Comparison of ENCODE assay signal across 1 cellular context in the genomic region with DNA sequence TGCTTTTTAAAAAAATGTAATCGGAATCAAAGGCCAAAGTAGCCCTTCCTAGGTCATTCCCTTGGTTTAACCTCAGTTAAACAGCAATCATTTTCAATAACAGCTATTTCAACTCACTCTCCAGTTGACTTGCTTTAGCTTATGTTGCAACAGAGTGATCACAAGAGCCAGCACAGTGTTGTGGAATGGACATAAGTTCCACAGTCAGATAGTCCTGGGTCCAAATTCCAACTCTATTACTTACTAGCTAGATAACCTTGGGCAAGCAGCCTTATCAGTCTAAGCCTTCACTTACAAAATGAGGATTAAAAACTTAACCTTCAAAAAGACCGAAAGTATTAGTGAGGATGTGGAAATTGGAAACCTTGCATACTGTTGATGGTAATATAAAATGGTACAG.
A peak's percentile ranks its signal among the peaks of the same experiment; 100 is the strongest.
TF ChIP-seq lines count a peak whose summit lies in the region.

No MANE protein-coding gene starts in this region.

TF ChIP-seq in HepG2, 621 proteins besides CTCF, POLR2A, EP300 and RAD21 (continued from another document and continues in another):
- TF ChIP-seq, protein P1, sequence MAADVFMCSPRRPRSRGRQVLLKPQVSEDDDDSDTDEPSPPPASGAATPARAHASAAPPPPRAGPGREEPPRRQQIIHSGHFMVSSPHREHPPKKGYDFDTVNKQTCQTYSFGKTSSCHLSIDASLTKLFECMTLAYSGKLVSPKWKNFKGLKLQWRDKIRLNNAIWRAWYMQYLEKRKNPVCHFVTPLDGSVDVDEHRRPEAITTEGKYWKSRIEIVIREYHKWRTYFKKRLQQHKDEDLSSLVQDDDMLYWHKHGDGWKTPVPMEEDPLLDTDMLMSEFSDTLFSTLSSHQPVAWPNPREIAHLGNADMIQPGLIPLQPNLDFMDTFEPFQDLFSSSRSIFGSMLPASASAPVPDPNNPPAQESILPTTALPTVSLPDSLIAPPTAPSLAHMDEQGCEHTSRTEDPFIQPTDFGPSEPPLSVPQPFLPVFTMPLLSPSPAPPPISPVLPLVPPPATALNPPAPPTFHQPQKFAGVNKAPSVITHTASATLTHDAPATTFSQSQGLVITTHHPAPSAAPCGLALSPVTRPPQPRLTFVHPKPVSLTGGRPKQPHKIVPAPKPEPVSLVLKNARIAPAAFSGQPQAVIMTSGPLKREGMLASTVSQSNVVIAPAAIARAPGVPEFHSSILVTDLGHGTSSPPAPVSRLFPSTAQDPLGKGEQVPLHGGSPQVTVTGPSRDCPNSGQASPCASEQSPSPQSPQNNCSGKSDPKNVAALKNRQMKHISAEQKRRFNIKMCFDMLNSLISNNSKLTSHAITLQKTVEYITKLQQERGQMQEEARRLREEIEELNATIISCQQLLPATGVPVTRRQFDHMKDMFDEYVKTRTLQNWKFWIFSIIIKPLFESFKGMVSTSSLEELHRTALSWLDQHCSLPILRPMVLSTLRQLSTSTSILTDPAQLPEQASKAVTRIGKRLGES (CRISPR knock-in tag; IDR thresholded peaks at IDR 0.05; ENCODE audit: borderline replicate concordance): peak; percentile 38; the same call in 1 of the 2 replicates
- TF ChIP-seq, protein P2, sequence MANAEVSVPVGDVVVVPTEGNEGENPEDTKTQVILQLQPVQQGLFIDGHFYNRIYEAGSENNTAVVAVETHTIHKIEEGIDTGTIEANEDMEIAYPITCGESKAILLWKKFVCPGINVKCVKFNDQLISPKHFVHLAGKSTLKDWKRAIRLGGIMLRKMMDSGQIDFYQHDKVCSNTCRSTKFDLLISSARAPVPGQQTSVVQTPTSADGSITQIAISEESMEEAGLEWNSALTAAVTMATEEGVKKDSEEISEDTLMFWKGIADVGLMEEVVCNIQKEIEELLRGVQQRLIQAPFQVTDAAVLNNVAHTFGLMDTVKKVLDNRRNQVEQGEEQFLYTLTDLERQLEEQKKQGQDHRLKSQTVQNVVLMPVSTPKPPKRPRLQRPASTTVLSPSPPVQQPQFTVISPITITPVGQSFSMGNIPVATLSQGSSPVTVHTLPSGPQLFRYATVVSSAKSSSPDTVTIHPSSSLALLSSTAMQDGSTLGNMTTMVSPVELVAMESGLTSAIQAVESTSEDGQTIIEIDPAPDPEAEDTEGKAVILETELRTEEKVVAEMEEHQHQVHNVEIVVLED (CRISPR knock-in tag; IDR thresholded peaks at IDR 0.05; ENCODE audit: borderline replicate concordance): no peak
- TF ChIP-seq NCOA1 (CRISPR knock-in tag; IDR thresholded peaks at IDR 0.05) (peak; percentile 68; the same call in 1 of the 2 replicates), HDAC1 (CRISPR knock-in tag; IDR thresholded peaks at IDR 0.05) (peak; percentile 54; the same call in 1 of the 2 replicates), LCORL (IDR thresholded peaks at IDR 0.05) (no peak), LCORL (CRISPR knock-in tag; IDR thresholded peaks at IDR 0.05) (peak; percentile 37; the same call in 1 of the 2 replicates), GATA4 (IDR thresholded peaks at IDR 0.05; ENCODE audit: borderline replicate concordance, low read depth) (peak; percentile 96), HMG20A (CRISPR knock-in tag; IDR thresholded peaks at IDR 0.05; ENCODE audit: borderline replicate concordance) (peak; percentile 88), FOXO1 (CRISPR knock-in tag; IDR thresholded peaks at IDR 0.05) (peak; percentile 93), MED1 (CRISPR knock-in tag; IDR thresholded peaks at IDR 0.05) (peak; percentile 99), ZNF589 (CRISPR knock-in tag; conservative IDR thresholded peaks at IDR 0.05) (no peak), ZNF790 (CRISPR knock-in tag; IDR thresholded peaks at IDR 0.05; ENCODE audit: borderline replicate concordance) (no peak), TCF7L2 (IDR thresholded peaks at IDR 0.05; ENCODE audit: low read depth, low read length) (peak; percentile 37; the same call in 1 of the 2 replicates), KDM6A (CRISPR knock-in tag; IDR thresholded peaks at IDR 0.05; ENCODE audit: low read depth) (peak; percentile 75), RARA (CRISPR knock-in tag; IDR thresholded peaks at IDR 0.05) (peak; percentile 90), KAT2B (IDR thresholded peaks at IDR 0.05; ENCODE audit: borderline replicate concordance, low read depth, low read length) (no peak), SPEN (CRISPR knock-in tag; IDR thresholded peaks at IDR 0.05; ENCODE audit: low read depth) (peak; percentile 44; the same call in 1 of the 2 replicates), ETV5 (CRISPR knock-in tag; IDR thresholded peaks at IDR 0.05; ENCODE audit: borderline replicate concordance) (peak; percentile 64; the same call in 1 of the 2 replicates), HNF4G (IDR thresholded peaks at IDR 0.05; ENCODE audit: borderline replicate concordance, low read depth, low read length) (peak; percentile 83), HNF4G (CRISPR knock-in tag; IDR thresholded peaks at IDR 0.05; ENCODE audit: borderline replicate concordance, low read depth) (peak; percentile 76; the same call in 1 of the 2 replicates), ZSCAN31 (CRISPR knock-in tag; IDR thresholded peaks at IDR 0.05; ENCODE audit: low read depth) (no peak), HOXA3 (CRISPR knock-in tag; IDR thresholded peaks at IDR 0.05) (peak; percentile 58; the same call in 1 of the 2 replicates), PPARG (CRISPR knock-in tag; conservative IDR thresholded peaks at IDR 0.05) (peak; percentile 73), ONECUT2 (CRISPR knock-in tag; IDR thresholded peaks at IDR 0.05) (peak; percentile 53; the same call in 1 of the 2 replicates), CEBPB (IDR thresholded peaks at IDR 0.05; ENCODE audit: borderline replicate concordance, low read depth, low read length) (peak; percentile 94), GATAD2A (CRISPR knock-in tag; IDR thresholded peaks at IDR 0.05) (peak; percentile 94)
- TF ChIP-seq, protein P3, sequence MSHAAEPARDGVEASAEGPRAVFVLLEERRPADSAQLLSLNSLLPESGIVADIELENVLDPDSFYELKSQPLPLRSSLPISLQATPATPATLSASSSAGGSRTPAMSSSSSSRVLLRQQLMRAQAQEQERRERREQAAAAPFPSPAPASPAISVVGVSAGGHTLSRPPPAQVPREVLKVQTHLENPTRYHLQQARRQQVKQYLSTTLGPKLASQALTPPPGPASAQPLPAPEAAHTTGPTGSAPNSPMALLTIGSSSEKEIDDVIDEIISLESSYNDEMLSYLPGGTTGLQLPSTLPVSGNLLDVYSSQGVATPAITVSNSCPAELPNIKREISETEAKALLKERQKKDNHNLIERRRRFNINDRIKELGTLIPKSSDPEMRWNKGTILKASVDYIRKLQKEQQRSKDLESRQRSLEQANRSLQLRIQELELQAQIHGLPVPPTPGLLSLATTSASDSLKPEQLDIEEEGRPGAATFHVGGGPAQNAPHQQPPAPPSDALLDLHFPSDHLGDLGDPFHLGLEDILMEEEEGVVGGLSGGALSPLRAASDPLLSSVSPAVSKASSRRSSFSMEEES (CRISPR knock-in tag; IDR thresholded peaks at IDR 0.05): peak; percentile 97
- TF ChIP-seq, protein P4, sequence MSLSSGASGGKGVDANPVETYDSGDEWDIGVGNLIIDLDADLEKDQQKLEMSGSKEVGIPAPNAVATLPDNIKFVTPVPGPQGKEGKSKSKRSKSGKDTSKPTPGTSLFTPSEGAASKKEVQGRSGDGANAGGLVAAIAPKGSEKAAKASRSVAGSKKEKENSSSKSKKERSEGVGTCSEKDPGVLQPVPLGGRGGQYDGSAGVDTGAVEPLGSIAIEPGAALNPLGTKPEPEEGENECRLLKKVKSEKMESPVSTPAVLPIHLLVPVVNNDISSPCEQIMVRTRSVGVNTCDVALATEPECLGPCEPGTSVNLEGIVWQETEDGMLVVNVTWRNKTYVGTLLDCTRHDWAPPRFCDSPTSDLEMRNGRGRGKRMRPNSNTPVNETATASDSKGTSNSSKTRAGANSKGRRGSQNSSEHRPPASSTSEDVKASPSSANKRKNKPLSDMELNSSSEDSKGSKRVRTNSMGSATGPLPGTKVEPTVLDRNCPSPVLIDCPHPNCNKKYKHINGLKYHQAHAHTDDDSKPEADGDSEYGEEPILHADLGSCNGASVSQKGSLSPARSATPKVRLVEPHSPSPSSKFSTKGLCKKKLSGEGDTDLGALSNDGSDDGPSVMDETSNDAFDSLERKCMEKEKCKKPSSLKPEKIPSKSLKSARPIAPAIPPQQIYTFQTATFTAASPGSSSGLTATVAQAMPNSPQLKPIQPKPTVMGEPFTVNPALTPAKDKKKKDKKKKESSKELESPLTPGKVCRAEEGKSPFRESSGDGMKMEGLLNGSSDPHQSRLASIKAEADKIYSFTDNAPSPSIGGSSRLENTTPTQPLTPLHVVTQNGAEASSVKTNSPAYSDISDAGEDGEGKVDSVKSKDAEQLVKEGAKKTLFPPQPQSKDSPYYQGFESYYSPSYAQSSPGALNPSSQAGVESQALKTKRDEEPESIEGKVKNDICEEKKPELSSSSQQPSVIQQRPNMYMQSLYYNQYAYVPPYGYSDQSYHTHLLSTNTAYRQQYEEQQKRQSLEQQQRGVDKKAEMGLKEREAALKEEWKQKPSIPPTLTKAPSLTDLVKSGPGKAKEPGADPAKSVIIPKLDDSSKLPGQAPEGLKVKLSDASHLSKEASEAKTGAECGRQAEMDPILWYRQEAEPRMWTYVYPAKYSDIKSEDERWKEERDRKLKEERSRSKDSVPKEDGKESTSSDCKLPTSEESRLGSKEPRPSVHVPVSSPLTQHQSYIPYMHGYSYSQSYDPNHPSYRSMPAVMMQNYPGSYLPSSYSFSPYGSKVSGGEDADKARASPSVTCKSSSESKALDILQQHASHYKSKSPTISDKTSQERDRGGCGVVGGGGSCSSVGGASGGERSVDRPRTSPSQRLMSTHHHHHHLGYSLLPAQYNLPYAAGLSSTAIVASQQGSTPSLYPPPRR (CRISPR knock-in tag; IDR thresholded peaks at IDR 0.05; ENCODE audit: borderline replicate concordance): peak; percentile 79; the same call in 1 of the 2 replicates
- TF ChIP-seq, protein P5, sequence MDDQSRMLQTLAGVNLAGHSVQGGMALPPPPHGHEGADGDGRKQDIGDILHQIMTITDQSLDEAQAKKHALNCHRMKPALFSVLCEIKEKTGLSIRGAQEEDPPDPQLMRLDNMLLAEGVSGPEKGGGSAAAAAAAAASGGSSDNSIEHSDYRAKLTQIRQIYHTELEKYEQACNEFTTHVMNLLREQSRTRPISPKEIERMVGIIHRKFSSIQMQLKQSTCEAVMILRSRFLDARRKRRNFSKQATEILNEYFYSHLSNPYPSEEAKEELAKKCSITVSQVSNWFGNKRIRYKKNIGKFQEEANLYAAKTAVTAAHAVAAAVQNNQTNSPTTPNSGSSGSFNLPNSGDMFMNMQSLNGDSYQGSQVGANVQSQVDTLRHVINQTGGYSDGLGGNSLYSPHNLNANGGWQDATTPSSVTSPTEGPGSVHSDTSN (CRISPR knock-in tag; IDR thresholded peaks at IDR 0.05; ENCODE audit: borderline replicate concordance): no peak
- TF ChIP-seq, protein P6, sequence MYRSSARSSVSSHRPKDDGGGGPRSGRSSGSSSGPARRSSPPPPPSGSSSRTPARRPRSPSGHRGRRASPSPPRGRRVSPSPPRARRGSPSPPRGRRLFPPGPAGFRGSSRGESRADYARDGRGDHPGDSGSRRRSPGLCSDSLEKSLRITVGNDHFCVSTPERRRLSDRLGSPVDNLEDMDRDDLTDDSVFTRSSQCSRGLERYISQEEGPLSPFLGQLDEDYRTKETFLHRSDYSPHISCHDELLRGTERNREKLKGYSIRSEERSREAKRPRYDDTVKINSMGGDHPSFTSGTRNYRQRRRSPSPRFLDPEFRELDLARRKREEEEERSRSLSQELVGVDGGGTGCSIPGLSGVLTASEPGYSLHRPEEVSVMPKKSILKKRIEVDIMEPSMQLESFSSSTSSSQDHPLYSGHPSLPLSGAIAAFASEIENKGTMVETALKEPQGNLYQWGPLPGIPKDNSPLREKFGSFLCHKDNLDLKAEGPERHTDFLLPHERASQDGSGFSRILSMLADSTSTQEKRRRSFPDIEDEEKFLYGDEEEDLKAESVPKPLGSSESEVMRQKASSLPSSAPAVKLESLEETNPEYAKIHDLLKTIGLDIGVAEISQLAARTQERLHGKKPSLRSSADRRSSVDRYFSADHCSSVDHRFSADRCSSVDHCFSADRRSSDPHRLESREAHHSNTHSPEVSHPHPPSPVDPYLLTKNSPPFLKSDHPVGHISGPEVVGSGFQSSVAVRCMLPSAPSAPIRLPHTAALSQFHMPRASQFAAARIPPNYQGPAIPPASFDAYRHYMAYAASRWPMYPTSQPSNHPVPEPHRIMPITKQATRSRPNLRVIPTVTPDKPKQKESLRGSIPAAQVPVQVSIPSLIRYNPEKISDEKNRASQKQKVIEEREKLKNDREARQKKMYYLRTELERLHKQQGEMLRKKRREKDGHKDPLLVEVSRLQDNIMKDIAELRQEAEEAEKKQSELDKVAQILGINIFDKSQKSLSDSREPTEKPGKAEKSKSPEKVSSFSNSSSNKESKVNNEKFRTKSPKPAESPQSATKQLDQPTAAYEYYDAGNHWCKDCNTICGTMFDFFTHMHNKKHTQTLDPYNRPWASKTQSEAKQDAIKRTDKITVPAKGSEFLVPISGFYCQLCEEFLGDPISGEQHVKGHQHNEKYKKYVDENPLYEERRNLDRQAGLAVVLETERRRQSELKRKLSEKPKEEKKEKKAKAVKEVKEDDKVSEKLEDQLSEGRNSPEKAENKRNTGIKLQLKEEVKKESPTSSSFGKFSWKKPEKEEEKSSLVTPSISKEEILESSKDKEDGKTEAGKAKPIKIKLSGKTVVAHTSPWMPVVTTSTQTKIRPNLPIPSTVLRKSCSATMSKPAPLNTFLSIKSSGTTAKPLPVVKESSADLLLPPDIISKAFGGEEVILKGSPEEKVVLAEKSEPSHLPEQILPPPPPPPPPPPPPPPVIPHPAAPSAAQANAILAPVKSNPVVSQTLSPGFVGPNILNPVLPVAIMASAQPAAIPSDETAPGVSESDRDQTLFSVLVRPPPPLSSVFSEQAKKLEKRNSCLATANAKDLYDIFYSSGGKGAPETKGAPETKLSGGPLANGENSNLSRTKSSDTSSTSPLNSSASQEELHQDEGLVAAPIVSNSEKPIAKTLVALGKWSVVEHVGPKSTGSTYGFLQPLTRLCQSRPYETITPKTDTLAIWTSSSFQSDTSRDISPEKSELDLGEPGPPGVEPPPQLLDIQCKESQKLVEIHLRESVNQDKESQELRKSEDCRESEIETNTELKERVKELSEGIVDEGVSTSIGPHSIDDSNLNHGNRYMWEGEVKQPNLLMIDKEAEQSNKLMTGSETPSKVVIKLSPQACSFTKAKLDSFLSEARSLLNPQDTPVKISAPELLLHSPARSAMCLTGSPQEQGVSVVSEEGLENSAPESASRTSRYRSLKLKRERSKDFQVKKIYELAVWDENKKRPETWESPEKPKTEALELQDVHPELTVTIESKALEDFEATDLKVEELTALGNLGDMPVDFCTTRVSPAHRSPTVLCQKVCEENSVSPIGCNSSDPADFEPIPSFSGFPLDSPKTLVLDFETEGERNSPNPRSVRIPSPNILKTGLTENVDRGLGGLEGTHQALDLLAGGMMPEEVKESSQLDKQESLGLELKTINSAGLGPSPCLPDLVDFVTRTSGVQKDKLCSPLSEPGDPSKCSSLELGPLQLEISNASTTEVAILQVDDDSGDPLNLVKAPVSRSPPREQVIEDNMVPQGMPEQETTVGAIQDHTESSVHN (CRISPR knock-in tag; IDR thresholded peaks at IDR 0.05): no peak
- TF ChIP-seq, protein P7, sequence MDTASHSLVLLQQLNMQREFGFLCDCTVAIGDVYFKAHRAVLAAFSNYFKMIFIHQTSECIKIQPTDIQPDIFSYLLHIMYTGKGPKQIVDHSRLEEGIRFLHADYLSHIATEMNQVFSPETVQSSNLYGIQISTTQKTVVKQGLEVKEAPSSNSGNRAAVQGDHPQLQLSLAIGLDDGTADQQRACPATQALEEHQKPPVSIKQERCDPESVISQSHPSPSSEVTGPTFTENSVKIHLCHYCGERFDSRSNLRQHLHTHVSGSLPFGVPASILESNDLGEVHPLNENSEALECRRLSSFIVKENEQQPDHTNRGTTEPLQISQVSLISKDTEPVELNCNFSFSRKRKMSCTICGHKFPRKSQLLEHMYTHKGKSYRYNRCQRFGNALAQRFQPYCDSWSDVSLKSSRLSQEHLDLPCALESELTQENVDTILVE (CRISPR knock-in tag; IDR thresholded peaks at IDR 0.05): peak; percentile 74; the same call in 1 of the 2 replicates
